19 cellular contexts compared by ENCODE assay signal in genomic region chr7:33888206-33888605, GRCh38. TPM values are rescaled to one million over a fixed set of nuclear protein-coding genes. Genes with fewer than 3 reads are reported as not detected.
DNase-seq lines count a peak whose midpoint lies in the region; ATAC-seq, FAIRE-seq and TF ChIP-seq lines count a peak whose summit lies in the region.
"Had no signal": no experiment of that assay in that cellular context is flagged by ENCODE, and none has a peak within 500 bp of the region (broad histone marks: within the 10 kb centered on the region; RNA-seq: fewer than 3 reads in every experiment).

No MANE protein-coding gene starts in this region.

- H3K27me3 Mint-ChIP-seq in astrocyte (ENCODE audit: low read depth, unreplicated experiment) (peaks cover 4% of the 10 kb centered on the region), osteocyte (ENCODE audit: unreplicated experiment) (no peaks in the 10 kb centered on the region)
- H3K27me3 Mint-ChIP-seq in activated T-helper 1 cell treated with anti-CD3 and anti-CD28 coated beads, Interleukin-12 subunit alpha, Interleukin-12 subunit beta, Interleukin-2, Interleukin-4 antibody, amounts not matched to agents 30 ng/mL and 10 ng/mL and 1 ng/mL, durations not matched to agents 14 hours and 24 hours and 36 hours (ENCODE audit: insufficient read depth) = peaks cover 3% of the 10 kb centered on the region

- no peak for ATAC-seq in GM18520 (IDR thresholded peaks at IDR 0.05; ENCODE audit: unreplicated experiment)
- ATAC-seq: activated CD4-positive, alpha-beta T cell treated with anti-CD3 and anti-CD28 coated beads for 36 hours; HepG2; SK-N-SH treated with all-trans-retinoic acid at 6 μM for 48 hours had no signal

- DNase-seq in EH (ENCODE audit: low read depth) (peak; percentile 85), HTR-8/SVneo (ENCODE audit: insufficient read length, low spot score) (peak; percentile 31), astrocyte (ENCODE audit: low read depth) (peak; percentile 73), kidney tubule cell (ENCODE audit: low spot score) (peak; percentile 41), osteocyte (ENCODE audit: extremely low spot score, unreplicated experiment) (no peak)
- DNase-seq in activated CD4-positive, alpha-beta T cell treated with anti-CD3 and anti-CD28 coated beads for 4 hours = no peak
- no peak for DNase-seq in activated T-helper 1 cell treated with anti-CD3 and anti-CD28 coated beads, Interleukin-12 subunit alpha, Interleukin-12 subunit beta, Interleukin-2, Interleukin-4 antibody, amounts not matched to agents 30 ng/mL and 10 ng/mL and 1 ng/mL, durations not matched to agents 14 hours and 24 hours and 36 hours (ENCODE audit: low spot score)
- DNase-seq: activated CD4-positive, alpha-beta T cell treated with anti-CD3 and anti-CD28 coated beads for 36 hours; activated effector memory CD4-positive, alpha-beta T cell treated with anti-CD3 and anti-CD28 coated beads, Interleukin-2, amount 50 U/mL, for 16 hours; AML-193; cerebellar nuclear complex; effector memory CD4-positive, alpha-beta T cell; NCI-H187 treated with DMSO at 0.1 percent for 48 hours had no signal

- H3K27ac Mint-ChIP-seq in astrocyte (ENCODE audit: unreplicated experiment) = no peak overlapping the region
- H3K27ac Mint-ChIP-seq in osteocyte (ENCODE audit: unreplicated experiment) = no peak overlapping the region
- H3K27ac Mint-ChIP-seq in activated T-helper 1 cell treated with anti-CD3 and anti-CD28 coated beads, Interleukin-12 subunit alpha, Interleukin-12 subunit beta, Interleukin-2, Interleukin-4 antibody, amounts not matched to agents 30 ng/mL and 10 ng/mL and 1 ng/mL, durations not matched to agents 14 hours and 24 hours and 36 hours = no peak overlapping the region
- H3K27ac Mint-ChIP-seq: activated CD4-positive, alpha-beta T cell treated with anti-CD3 and anti-CD28 coated beads for 36 hours; mesothelial cell of epicardium had no signal

- peaks cover 14% of the 10 kb centered on the region for H3K4me1 Mint-ChIP-seq in astrocyte (ENCODE audit: low read depth, unreplicated experiment)
- peaks cover 21% of the 10 kb centered on the region for H3K4me1 Mint-ChIP-seq in osteocyte (ENCODE audit: unreplicated experiment)
- no peaks in the 10 kb centered on the region for H3K4me1 Mint-ChIP-seq in activated T-helper 1 cell treated with anti-CD3 and anti-CD28 coated beads, Interleukin-12 subunit alpha, Interleukin-12 subunit beta, Interleukin-2, Interleukin-4 antibody, amounts not matched to agents 30 ng/mL and 10 ng/mL and 1 ng/mL, durations not matched to agents 14 hours and 24 hours and 36 hours (ENCODE audit: low read depth)
- H3K4me1 Mint-ChIP-seq: activated CD4-positive, alpha-beta T cell treated with anti-CD3 and anti-CD28 coated beads for 36 hours had no signal

- FAIRE-seq in HTR-8/SVneo (lab: Jason Lieb, UNC) (no peak), astrocyte (lab: Jason Lieb, UNC) (no peak)
- FAIRE-seq: HepG2 had no signal

- no peak overlapping the region for H3K4me2 ChIP-seq in astrocyte (ENCODE audit: low read length)

- peaks cover 4% of the 10 kb centered on the region for H3K4me1 ChIP-seq in astrocyte (ENCODE audit: insufficient read depth, low read length)

- H2AFZ ChIP-seq in astrocyte (ENCODE audit: low read depth, low read length) = no peak overlapping the region

- H3K36me3 Mint-ChIP-seq in astrocyte (ENCODE audit: low read depth, unreplicated experiment) (no peaks in the 10 kb centered on the region), osteocyte (ENCODE audit: unreplicated experiment) (no peaks in the 10 kb centered on the region)
- H3K36me3 Mint-ChIP-seq in activated T-helper 1 cell treated with anti-CD3 and anti-CD28 coated beads, Interleukin-12 subunit alpha, Interleukin-12 subunit beta, Interleukin-2, Interleukin-4 antibody, amounts not matched to agents 30 ng/mL and 10 ng/mL and 1 ng/mL, durations not matched to agents 14 hours and 24 hours and 36 hours (ENCODE audit: low read depth) = no peaks in the 10 kb centered on the region
- H3K36me3 Mint-ChIP-seq: mesothelial cell of epicardium had no signal

- no peak overlapping the region for H3K9ac ChIP-seq in astrocyte (ENCODE audit: low read length)

- H3K36me3 ChIP-seq in astrocyte (ENCODE audit: insufficient read depth, low read length) = no peaks in the 10 kb centered on the region
- H3K36me3 ChIP-seq: thoracic aorta had no signal

- H3K9me3 Mint-ChIP-seq in astrocyte (ENCODE audit: unreplicated experiment) (no peaks in the 10 kb centered on the region), osteocyte (ENCODE audit: unreplicated experiment) (no peaks in the 10 kb centered on the region)
- H3K9me3 Mint-ChIP-seq in activated T-helper 1 cell treated with anti-CD3 and anti-CD28 coated beads, Interleukin-12 subunit alpha, Interleukin-12 subunit beta, Interleukin-2, Interleukin-4 antibody, amounts not matched to agents 30 ng/mL and 10 ng/mL and 1 ng/mL, durations not matched to agents 14 hours and 24 hours and 36 hours = no peaks in the 10 kb centered on the region
- H3K9me3 Mint-ChIP-seq: mesothelial cell of epicardium had no signal

- H3K4me3 Mint-ChIP-seq in astrocyte (ENCODE audit: unreplicated experiment) (peak overlapping the region; percentile 25), osteocyte (ENCODE audit: unreplicated experiment) (no peak overlapping the region)
- H3K4me3 Mint-ChIP-seq in activated T-helper 1 cell treated with anti-CD3 and anti-CD28 coated beads, Interleukin-12 subunit alpha, Interleukin-12 subunit beta, Interleukin-2, Interleukin-4 antibody, amounts not matched to agents 30 ng/mL and 10 ng/mL and 1 ng/mL, durations not matched to agents 14 hours and 24 hours and 36 hours = no peak overlapping the region
- H3K4me3 Mint-ChIP-seq: activated CD4-positive, alpha-beta T cell treated with anti-CD3 and anti-CD28 coated beads for 36 hours; mesothelial cell of epicardium had no signal

- H3K79me2 ChIP-seq in astrocyte (ENCODE audit: insufficient read depth, low read length) = no peaks in the 10 kb centered on the region

- no peak overlapping the region for H3K4me3 ChIP-seq in astrocyte (ENCODE audit: insufficient read depth, low read depth, low read length)
- H3K4me3 ChIP-seq: thoracic aorta had no signal

- no peaks in the 10 kb centered on the region for H3K27me3 ChIP-seq in astrocyte (ENCODE audit: insufficient read depth, low read length)

- no peaks in the 10 kb centered on the region for H4K20me1 ChIP-seq in astrocyte (ENCODE audit: insufficient read depth, low read length)

- intact Hi-C loops in activated T-helper 1 cell treated with anti-CD3 and anti-CD28 coated beads, Interleukin-12 subunit alpha, Interleukin-12 subunit beta, Interleukin-2, Interleukin-4 antibody, amounts not matched to agents 30 ng/mL and 10 ng/mL and 1 ng/mL, durations not matched to agents 14 hours and 24 hours and 36 hours (cut with micrococcal nuclease) = no loop called here

- TF ChIP-seq CTCF in astrocyte (IDR thresholded peaks at IDR 0.05; ENCODE audit: insufficient read depth, low read depth, low read length) = no peak
- TF ChIP-seq CTCF in osteocyte (IDR thresholded peaks at IDR 0.05) = no peak

- H3K9me3 ChIP-seq in astrocyte (ENCODE audit: insufficient read depth, low read depth, low read length) = no peaks in the 10 kb centered on the region
- H3K9me3 ChIP-seq: Caco-2, thoracic aorta had no signal

- H3K27ac ChIP-seq in astrocyte (ENCODE audit: low read depth, low read length) = no peak overlapping the region
- H3K27ac ChIP-seq: thoracic aorta had no signal

RNA-seq across cellular contexts. Expression of gene BMPER, which starts 17.1 kb away (rescaled TPM):
- total RNA-seq in astrocyte = 2.1 and 4.4 TPM in 2 replicates
- 0.50 and 0.56 TPM in 2 replicates for total RNA-seq in osteocyte
- not detected in 2 replicates for total RNA-seq in activated T-helper 1 cell treated with anti-CD3 and anti-CD28 coated beads, Interleukin-12 subunit alpha, Interleukin-12 subunit beta, Interleukin-2, Interleukin-4 antibody, amounts not matched to agents 30 ng/mL and 10 ng/mL and 1 ng/mL, durations not matched to agents 14 hours and 24 hours and 36 hours
- total RNA-seq: activated CD4-positive, alpha-beta T cell treated with anti-CD3 and anti-CD28 coated beads for 36 hours; Caco-2; HepG2 had no signal

Comparison
In these comparisons a context has a peak if more than half of its experiments do, and no peak if none do; other contexts are left out.
1. DNase-seq: peak in EH (single experiment), HTR-8/SVneo (single experiment), astrocyte (single experiment) and kidney tubule cell (single experiment); none in osteocyte (single experiment), activated CD4-positive, alpha-beta T cell treated with anti-CD3 and anti-CD28 coated beads for 4 hours (0 of 2) and activated T-helper 1 cell treated with anti-CD3 and anti-CD28 coated beads, Interleukin-12 subunit alpha, Interleukin-12 subunit beta, Interleukin-2, Interleukin-4 antibody, amounts not matched to agents 30 ng/mL and 10 ng/mL and 1 ng/mL, durations not matched to agents 14 hours and 24 hours and 36 hours (single experiment).